In the genomic region with DNA sequence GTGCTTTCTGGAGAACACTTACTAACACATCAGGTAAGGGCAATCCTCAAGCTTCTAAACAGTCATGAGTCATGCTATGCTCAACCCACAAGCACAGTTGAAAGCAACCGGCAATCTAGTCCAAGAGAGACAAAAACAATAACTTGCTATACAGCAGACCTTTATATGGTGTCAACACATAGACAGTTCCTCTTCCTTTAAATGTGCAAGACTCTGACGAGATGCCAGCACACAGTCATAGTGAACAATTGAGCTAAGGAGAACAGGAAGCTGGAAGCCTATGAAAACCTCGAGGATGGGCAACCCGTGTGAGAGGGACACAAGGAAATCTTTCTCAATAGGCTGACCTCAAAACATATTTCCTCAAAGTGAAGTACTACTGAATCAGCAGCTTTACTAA, we compare ENCODE assay signal across 9 cellular contexts. TPM values are rescaled to one million over a fixed set of nuclear protein-coding genes. Genes with fewer than 3 reads are reported as not detected.
DNase-seq lines count a peak whose midpoint lies in the region; ATAC-seq, FAIRE-seq and TF ChIP-seq lines count a peak whose summit lies in the region.
"Had no signal": no experiment of that assay in that cellular context is flagged by ENCODE, and none has a peak within 500 bp of the region (broad histone marks: within the 10 kb centered on the region; RNA-seq: fewer than 3 reads in every experiment).

No MANE protein-coding gene starts in this region.

- H3K9me3 Mint-ChIP-seq in activated CD8-positive, alpha-beta memory T cell treated with anti-CD3 and anti-CD28 coated beads, Interleukin-2, amount 10 ng/mL, durations not matched to agents 7 days and 5 days (ENCODE audit: low read depth) = no peaks in the 10 kb centered on the region
- no peaks in the 10 kb centered on the region for H3K9me3 Mint-ChIP-seq in astrocyte (ENCODE audit: unreplicated experiment)

- 45% methylated on average over 4 of the region's 4 CpGs for WGBS in right cardiac atrium
- WGBS in tibial nerve, 2 donors = 23 to 35% methylated on average over 4 of the region's 4 CpGs

- H4K20me1 ChIP-seq in astrocyte (ENCODE audit: insufficient read depth, low read length) = peaks cover 70% of the 10 kb centered on the region

- no peak overlapping the region for H3K27ac ChIP-seq in astrocyte (ENCODE audit: low read depth, low read length)
- no peak overlapping the region for H3K27ac ChIP-seq in right cardiac atrium (ENCODE audit: low read length)
- H3K27ac ChIP-seq in tibial nerve = peak overlapping the region in 2 of 4 donors; percentile 50 to 72

- H3K36me3 Mint-ChIP-seq in activated CD8-positive, alpha-beta memory T cell treated with anti-CD3 and anti-CD28 coated beads, Interleukin-2, amount 10 ng/mL, durations not matched to agents 7 days and 5 days = peaks cover 10% of the 10 kb centered on the region
- H3K36me3 Mint-ChIP-seq in astrocyte (ENCODE audit: low read depth, unreplicated experiment) = no peaks in the 10 kb centered on the region

- peaks cover 7% of the 10 kb centered on the region for H3K4me1 ChIP-seq in astrocyte (ENCODE audit: insufficient read depth, low read length)
- H3K4me1 ChIP-seq in right cardiac atrium (ENCODE audit: control insufficient read depth, insufficient read depth, low read length) = no peaks in the 10 kb centered on the region
- H3K4me1 ChIP-seq in tibial nerve = peaks cover 0 to 62% (median 17%) of the 10 kb centered on the region in 4 donors

- H3K4me2 ChIP-seq in astrocyte (ENCODE audit: low read length) = peak overlapping the region; percentile 8

- TF ChIP-seq CTCF in astrocyte (IDR thresholded peaks at IDR 0.05; ENCODE audit: insufficient read depth, low read depth, low read length) = no peak
- no peak for TF ChIP-seq CTCF in tibial nerve (IDR thresholded peaks at IDR 0.05)

- no peaks in the 10 kb centered on the region for H3K36me3 ChIP-seq in astrocyte (ENCODE audit: insufficient read depth, low read length)
- peaks cover 0 to 35% (median 2%) of the 10 kb centered on the region in 3 donors for H3K36me3 ChIP-seq in tibial nerve

- peak; percentile 59 for ATAC-seq in activated CD8-positive, alpha-beta memory T cell treated with anti-CD3 and anti-CD28 coated beads, Interleukin-2, amount 10 ng/mL, durations not matched to agents 7 days and 5 days
- ATAC-seq in right cardiac atrium (peak; percentile 41 to 78), GM21825 (IDR thresholded peaks at IDR 0.05; ENCODE audit: unreplicated experiment) (no peak), GM21619 (IDR thresholded peaks at IDR 0.05; ENCODE audit: unreplicated experiment) (no peak)

- no peak for DNase-seq in activated CD8-positive, alpha-beta memory T cell treated with anti-CD3 and anti-CD28 coated beads, Interleukin-2, amount 10 ng/mL, durations not matched to agents 7 days and 5 days
- DNase-seq in activated CD8-positive, alpha-beta memory T cell treated with anti-CD3 and anti-CD28 coated beads, Interleukin-2, amount 50 U/mL, for 48 hours = no peak
- DNase-seq in astrocyte (ENCODE audit: low read depth) (peak; percentile 41), right cardiac atrium (peak in 1 of 3 donors; percentile 32), tibial nerve (ENCODE audit: low spot score in 2 of 2) (peak; percentile 23 to 60), DMS 273 treated with DMSO at 0.1 percent for 48 hours (lab: John Stamatoyannopoulos, UW) (no peak)

- H3K4me1 Mint-ChIP-seq in activated CD8-positive, alpha-beta memory T cell treated with anti-CD3 and anti-CD28 coated beads, Interleukin-2, amount 10 ng/mL, durations not matched to agents 7 days and 5 days = peaks cover 43% of the 10 kb centered on the region
- peaks cover 14% of the 10 kb centered on the region for H3K4me1 Mint-ChIP-seq in astrocyte (ENCODE audit: low read depth, unreplicated experiment)

- H3K27me3 ChIP-seq in astrocyte (ENCODE audit: insufficient read depth, low read length) = no peaks in the 10 kb centered on the region
- no peaks in the 10 kb centered on the region for H3K27me3 ChIP-seq in right cardiac atrium (ENCODE audit: control insufficient read depth, insufficient read depth)
- H3K27me3 ChIP-seq in tibial nerve = no peaks in the 10 kb centered on the region
- H3K27me3 ChIP-seq: tibial artery had no signal

- no peaks in the 10 kb centered on the region for H3K27me3 Mint-ChIP-seq in activated CD8-positive, alpha-beta memory T cell treated with anti-CD3 and anti-CD28 coated beads, Interleukin-2, amount 10 ng/mL, durations not matched to agents 7 days and 5 days
- no peaks in the 10 kb centered on the region for H3K27me3 Mint-ChIP-seq in astrocyte (ENCODE audit: low read depth, unreplicated experiment)

- H3K9me3 ChIP-seq in astrocyte (ENCODE audit: insufficient read depth, low read depth, low read length) (no peaks in the 10 kb centered on the region), right cardiac atrium (ENCODE audit: control insufficient read depth, low read length) (no peaks in the 10 kb centered on the region), tibial nerve (no peaks in the 10 kb centered on the region)
- H3K9me3 ChIP-seq: tibial artery had no signal

- H3K4me3 ChIP-seq in astrocyte (ENCODE audit: insufficient read depth, low read depth, low read length) (no peak overlapping the region), right cardiac atrium (ENCODE audit: low read length) (no peak overlapping the region), tibial nerve (no peak overlapping the region)
- H3K4me3 ChIP-seq: tibial artery had no signal

- no peak for TF ChIP-seq POLR2A in tibial nerve (IDR thresholded peaks at IDR 0.05)

- H2AFZ ChIP-seq in astrocyte (ENCODE audit: low read depth, low read length) = no peak overlapping the region

- peak overlapping the region; percentile 30 for H3K27ac Mint-ChIP-seq in activated CD8-positive, alpha-beta memory T cell treated with anti-CD3 and anti-CD28 coated beads, Interleukin-2, amount 10 ng/mL, durations not matched to agents 7 days and 5 days
- no peak overlapping the region for H3K27ac Mint-ChIP-seq in astrocyte (ENCODE audit: unreplicated experiment)

- no peak overlapping the region for H3K4me3 Mint-ChIP-seq in activated CD8-positive, alpha-beta memory T cell treated with anti-CD3 and anti-CD28 coated beads, Interleukin-2, amount 10 ng/mL, durations not matched to agents 7 days and 5 days
- no peak overlapping the region for H3K4me3 Mint-ChIP-seq in astrocyte (ENCODE audit: unreplicated experiment)

- TF ChIP-seq EP300 in tibial nerve (IDR thresholded peaks at IDR 0.05) = peak; percentile 75 to 80

- CTCF ChIA-PET in activated CD8-positive, alpha-beta memory T cell treated with anti-CD3 and anti-CD28 coated beads, Interleukin-2, amount 10 ng/mL, durations not matched to agents 7 days and 5 days (lab: Charles Lee) = interaction anchor here (0.9 to 3.1 kb wide), 4 partner anchors 15 to 87 kb away, joined by 3 to 15 read pairs (median 4); no protein-coding TSS in a partner anchor

- H3K9ac ChIP-seq in astrocyte (ENCODE audit: low read length) = no peak overlapping the region

- FAIRE-seq in astrocyte (lab: Jason Lieb, UNC) = no peak

- peaks cover 74% of the 10 kb centered on the region for H3K79me2 ChIP-seq in astrocyte (ENCODE audit: insufficient read depth, low read length)

- intact Hi-C loops in right cardiac atrium (cut with DNase I) = no loop called here

RNA-seq across cellular contexts. Expression of gene ADIPOR1, which starts 5.3 kb away (rescaled TPM):
- 10 to 100 TPM; 71.8 to 79.2 TPM for total RNA-seq in activated CD8-positive, alpha-beta memory T cell treated with anti-CD3 and anti-CD28 coated beads, Interleukin-2, amount 10 ng/mL, durations not matched to agents 7 days and 5 days
- total RNA-seq in astrocyte = 72.8 and 73.0 TPM in 2 replicates
- total RNA-seq in right cardiac atrium = 10 to 100 TPM; 85.6 to 100.0 (median 95.3) TPM
- polyA plus RNA-seq in right cardiac atrium = 75.1 TPM
- total RNA-seq in tibial nerve = 10 to 100 TPM; 68.6 to 95.1 (median 80.1) TPM

RNA-seq across cellular contexts. Expression of gene CYB5R1, which starts 14.2 kb away (rescaled TPM):
- total RNA-seq in activated CD8-positive, alpha-beta memory T cell treated with anti-CD3 and anti-CD28 coated beads, Interleukin-2, amount 10 ng/mL, durations not matched to agents 7 days and 5 days = 10 to 100 TPM; 17.5 to 19.2 TPM
- total RNA-seq in astrocyte = 39.1 and 41.9 TPM in 2 replicates
- 10 to 100 TPM; 64.8 to 91.3 (median 78.1) TPM for total RNA-seq in right cardiac atrium
- 78.0 TPM for polyA plus RNA-seq in right cardiac atrium
- total RNA-seq in tibial nerve = 10 to 100 TPM; 36.6 to 48.9 (median 42.2) TPM

RNA-seq across cellular contexts. Expression of gene KLHL12, which starts 25.8 kb away (rescaled TPM):
- total RNA-seq in activated CD8-positive, alpha-beta memory T cell treated with anti-CD3 and anti-CD28 coated beads, Interleukin-2, amount 10 ng/mL, durations not matched to agents 7 days and 5 days = 10 to 100 TPM; 30.8 to 32.7 TPM
- 23.9 and 24.9 TPM in 2 replicates for total RNA-seq in astrocyte
- 10 to 100 TPM; 16.8 to 21.4 (median 20.1) TPM for total RNA-seq in right cardiac atrium
- 10.8 TPM for polyA plus RNA-seq in right cardiac atrium
- total RNA-seq in tibial nerve = 10 to 100 TPM; 15.3 to 23.4 (median 20.8) TPM

RNA-seq across cellular contexts. Expression of gene TMEM183A, which starts 54.4 kb away (rescaled TPM):
- total RNA-seq in activated CD8-positive, alpha-beta memory T cell treated with anti-CD3 and anti-CD28 coated beads, Interleukin-2, amount 10 ng/mL, durations not matched to agents 7 days and 5 days = 10 to 100 TPM; 75.7 to 78.7 TPM
- total RNA-seq in astrocyte = 66.1 and 68.6 TPM in 2 replicates
- total RNA-seq in right cardiac atrium = 10 to 100 TPM; 25.9 to 35.8 (median 28.1) TPM
- 16.0 TPM for polyA plus RNA-seq in right cardiac atrium
- total RNA-seq in tibial nerve = 10 to 100 TPM; 64.3 to 80.6 (median 74.7) TPM

Comparison
In these comparisons a context has a peak if more than half of its experiments do, and no peak if none do; other contexts are left out.
1. ATAC-seq: peak in activated CD8-positive, alpha-beta memory T cell treated with anti-CD3 and anti-CD28 coated beads, Interleukin-2, amount 10 ng/mL, durations not matched to agents 7 days and 5 days (single experiment) and right cardiac atrium (2 of 2); none in GM21825 (single experiment) and GM21619 (single experiment).
2. DNase-seq: peak in astrocyte (single experiment) and tibial nerve (2 of 2); none in activated CD8-positive, alpha-beta memory T cell treated with anti-CD3 and anti-CD28 coated beads, Interleukin-2, amount 10 ng/mL, durations not matched to agents 7 days and 5 days (single experiment), activated CD8-positive, alpha-beta memory T cell treated with anti-CD3 and anti-CD28 coated beads, Interleukin-2, amount 50 U/mL, for 48 hours (single experiment) and DMS 273 treated with DMSO at 0.1 percent for 48 hours (single experiment).